6 cellular contexts compared by ENCODE assay signal in genomic region chr11:64359712-64360402, GRCh38. TPM values are rescaled to one million over a fixed set of nuclear protein-coding genes. Genes with fewer than 3 reads are reported as not detected.
A peak's percentile ranks its signal among the peaks of the same experiment; 100 is the strongest.
DNase-seq lines count a peak whose midpoint lies in the region; ATAC-seq and TF ChIP-seq lines count a peak whose summit lies in the region.

No MANE protein-coding gene starts in this region.

- H3K9me3 ChIP-seq in AG04450 (ENCODE audit: control insufficient read depth, insufficient read depth, low read length) (no peaks in the 10 kb centered on the region; the same call in 1 of the 2 replicates), duodenal mucosa (ENCODE audit: control insufficient read depth in 1 of 2, low read length in 2 of 2) (no peaks in the 10 kb centered on the region), prostate gland (no peaks in the 10 kb centered on the region)

- peak overlapping the region; percentile 92 for H3K4me3 ChIP-seq in AG04450 (ENCODE audit: low read depth, low read length)
- peak overlapping the region; percentile 90 to 93 for H3K4me3 ChIP-seq in duodenal mucosa (ENCODE audit: low read depth in 1 of 2, low read length in 2 of 2)
- peak overlapping the region; percentile 60 to 75 for H3K4me3 ChIP-seq in prostate gland

- TF ChIP-seq POLR2A in prostate gland (IDR thresholded peaks at IDR 0.05): no peak

- peaks cover 11 to 32% of the 10 kb centered on the region in 2 donors for H3K36me3 ChIP-seq in duodenal mucosa (ENCODE audit: control insufficient read depth in 1 of 2, insufficient read depth in 2 of 2, low read length in 2 of 2)
- no peaks in the 10 kb centered on the region for H3K36me3 ChIP-seq in prostate gland

- H3K27ac ChIP-seq in AG04450 (ENCODE audit: low read depth, low read length) (no peak overlapping the region), duodenal mucosa (ENCODE audit: low read depth, low read length) (no peak overlapping the region), prostate gland (peak overlapping the region; percentile 78 to 81)

- DNase-seq in AG04450 (ENCODE audit: low read depth, low spot score) (no peak), MV-4-11 (lab: John Stamatoyannopoulos, UW) (peak; percentile 68), prostate gland (ENCODE audit: low spot score) (no peak)

- WGBS in prostate gland: 34% methylated on average over 35 of the region's 35 CpGs

- POLR2A ChIA-PET in AG04450 (lab: Yijun Ruan, JAX): no interaction called here

- ATAC-seq in GM18907 (IDR thresholded peaks at IDR 0.05; ENCODE audit: unreplicated experiment) (no peak), HG03432 (IDR thresholded peaks at IDR 0.05; ENCODE audit: unreplicated experiment) (no peak)

- H3K27me3 ChIP-seq in AG04450 (ENCODE audit: control insufficient read depth, insufficient read depth, low read length) (no peaks in the 10 kb centered on the region), duodenal mucosa (ENCODE audit: control insufficient read depth in 1 of 2, insufficient read depth in 2 of 2, low read length in 2 of 2) (no peaks in the 10 kb centered on the region), prostate gland (replicated peaks; ENCODE audit: insufficient read depth) (no peaks in the 10 kb centered on the region)

- H3K9ac ChIP-seq in duodenal mucosa (ENCODE audit: low read depth in 1 of 2, low read length in 2 of 2): peak overlapping the region; percentile 80 to 94

- no peak for TF ChIP-seq CTCF in AG04450 (IDR thresholded peaks at IDR 0.05; ENCODE audit: low read depth, low read length)
- peak in 2 of 4 experiments; percentile 40 to 54 for TF ChIP-seq CTCF in prostate gland (IDR thresholded peaks at IDR 0.05)

- intact Hi-C loops in prostate gland (cut with DNase I): no loop called here

- H3K4me1 ChIP-seq in duodenal mucosa (ENCODE audit: control insufficient read depth in 1 of 2, insufficient read depth in 2 of 2, low read length in 2 of 2): peaks cover 28 to 37% of the 10 kb centered on the region in 2 donors
- peaks cover 6% of the 10 kb centered on the region for H3K4me1 ChIP-seq in prostate gland (replicated peaks)

- CTCF ChIA-PET in AG04450 (lab: Charles Lee): interaction anchor here (0.7 to 1.7 kb wide), 3 partner anchors 17 to 85 kb away, joined by 4 to 6 read pairs (median 4); no protein-coding TSS in a partner anchor

RNA-seq across cellular contexts. Expression of gene RPS6KA4, which starts 0.9 kb away (rescaled TPM):
- 21.9 and 29.6 TPM in 2 replicates for polyA plus RNA-seq in AG04450 (2011; rRNA removed)
- 26.9 and 36.6 TPM in 2 replicates for polyA minus RNA-seq in AG04450 (2011; rRNA and poly(A)+ RNA removed)
- 10 to 100 TPM; 18.9 to 23.7 TPM for total RNA-seq in prostate gland

RNA-seq across cellular contexts. Expression of gene CCDC88B, which starts 19.9 kb away (rescaled TPM):
- 1.4 and 2.0 TPM in 2 replicates for polyA plus RNA-seq in AG04450 (2011; rRNA removed)
- polyA minus RNA-seq in AG04450 (2011; rRNA and poly(A)+ RNA removed): 0.09 and 1.00 TPM in 2 replicates
- total RNA-seq in prostate gland: 1 to 10 TPM; 3.0 to 10.0 TPM

RNA-seq across cellular contexts. Expression of gene PRDX5, which starts 41.9 kb away (rescaled TPM):
- 366 and 383 TPM in 2 replicates for polyA plus RNA-seq in AG04450 (2011; rRNA removed)
- polyA minus RNA-seq in AG04450 (2011; rRNA and poly(A)+ RNA removed): 78.3 and 84.2 TPM in 2 replicates
- total RNA-seq in prostate gland: 100 to 1,000 TPM; 224 to 303 TPM

RNA-seq across cellular contexts. Expression of gene TRMT112, which starts 42.5 kb away (rescaled TPM):
- 194 and 208 TPM in 2 replicates for polyA plus RNA-seq in AG04450 (2011; rRNA removed)
- 55.9 and 73.8 TPM in 2 replicates for polyA minus RNA-seq in AG04450 (2011; rRNA and poly(A)+ RNA removed)
- total RNA-seq in prostate gland: 100 to 1,000 TPM; 328 to 400 TPM

RNA-seq across cellular contexts. Expression of gene ESRRA, which starts 54.5 kb away (rescaled TPM):
- polyA plus RNA-seq in AG04450 (2011; rRNA removed): 5.5 and 7.4 TPM in 2 replicates
- polyA minus RNA-seq in AG04450 (2011; rRNA and poly(A)+ RNA removed): 5.6 and 6.0 TPM in 2 replicates
- 10 to 100 TPM; 38.7 to 54.7 TPM for total RNA-seq in prostate gland

Comparison
In these comparisons a context has a peak if more than half of its experiments do, and no peak if none do; other contexts are left out.
1. H3K27ac ChIP-seq: peak in prostate gland (2 of 2); none in AG04450 (single experiment) and duodenal mucosa (single experiment).
2. Peak in every context shown above with its lines, with median percentiles within 50 percentile points of each other: H3K4me3 ChIP-seq.